ENCODE assay signal across 23 cellular contexts in genomic region chr1:78758493-78758892, GRCh38.
DNase-seq lines count a peak whose midpoint lies in the region; ATAC-seq, FAIRE-seq and TF ChIP-seq lines count a peak whose summit lies in the region.
"Had no signal": no experiment of that assay in that cellular context is flagged by ENCODE, and none has a peak within 500 bp of the region (broad histone marks: within the 10 kb centered on the region; RNA-seq: fewer than 3 reads in every experiment).

No MANE protein-coding gene starts in this region.

- POLR2A ChIA-PET in H1 (lab: Charles Lee; ENCODE audit: partially characterized antibody) = no interaction called here

- no peaks in the 10 kb centered on the region for H3K79me2 ChIP-seq in H1 (ENCODE audit: control insufficient read depth in 1 of 2, insufficient read depth in 2 of 2, low read length in 2 of 2)

- no peak overlapping the region for H4K5ac ChIP-seq in H1 (ENCODE audit: insufficient read length, low read depth, low read length)

- no peak for TF ChIP-seq EP300 in H1 (IDR thresholded peaks at IDR 0.05; ENCODE audit: borderline replicate concordance in 1 of 2, low read depth in 2 of 2, low read length in 2 of 2)

- H2BK12ac ChIP-seq in H1 (ENCODE audit: low read depth, low read length) = no peak overlapping the region

- peak; percentile 38 for FAIRE-seq in D721Med (lab: Jason Lieb, UNC)
- no peak for FAIRE-seq in H1 (lab: Jason Lieb, UNC)
- FAIRE-seq: A549, H54 had no signal

- H3K36me3 ChIP-seq in H1 (ENCODE audit: control insufficient read depth in 2 of 4, insufficient read depth in 4 of 4, low read length in 3 of 4) (no peaks in the 10 kb centered on the region), neuron (ENCODE audit: insufficient read depth, low read length) (no peaks in the 10 kb centered on the region)
- H3K36me3 ChIP-seq: Peyer's patch had no signal

- no peak overlapping the region for H3K56ac ChIP-seq in H1 (replicated peaks; ENCODE audit: insufficient read length, low read depth, low read length)

- H2BK20ac ChIP-seq in H1 (ENCODE audit: low read length) = no peak overlapping the region

- 96% methylated on average over 4 of the region's 4 CpGs; no CpG with 5 or more reads in 1 of the 2 experiments for WGBS in H1 (ENCODE audit: extremely low coverage in 1 of 2, insufficient coverage in 1 of 2, insufficient read length in 1 of 2, insufficient replicate concordance in 2 of 2, low coverage in 1 of 2, low lambda C conversion rate in 2 of 2, missing lambda C conversion rate in 1 of 2), 2 experiments

- no peak overlapping the region for H4K91ac ChIP-seq in H1 (replicated peaks; ENCODE audit: insufficient read length, low read length)

- H3K14ac ChIP-seq in H1 (ENCODE audit: insufficient read length) = no peak overlapping the region

- DNase-seq in D721Med (ENCODE audit: insufficient read length, low spot score) (no peak), H4 (ENCODE audit: low spot score) (peak; percentile 34), H1 (ENCODE audit: low read depth in 1 of 2, low spot score in 2 of 2) (no peak), GDM1 (lab: John Stamatoyannopoulos, UW) (no peak)
- DNase-seq: AML-193; C1 segment of cervical spinal cord; Caco-2; CD4-positive, alpha-beta memory T cell; NCI-H1048; NCI-H1417; NCI-H1694; NCI-H2029 treated with DMSO at 0.1 percent for 48 hours; NCI-H2171 treated with DMSO at 0.1 percent for 48 hours; NCI-H345; NCI-H526; Peyer's patch; SHP77 treated with DMSO at 0.1 percent for 48 hours; T-helper 1 cell had no signal

- H2BK120ac ChIP-seq in H1 (replicated peaks; ENCODE audit: low read depth, low read length) = no peak overlapping the region

- ATAC-seq in HG02970 (IDR thresholded peaks at IDR 0.05; ENCODE audit: low FRiP score, unreplicated experiment) = no peak
- ATAC-seq in HG02759 (IDR thresholded peaks at IDR 0.05; ENCODE audit: unreplicated experiment) = no peak
- ATAC-seq: A549 had no signal

- CTCF ChIA-PET in H1 (lab: Charles Lee; ENCODE audit: partially characterized antibody) = no interaction called here

- H3K4me1 ChIP-seq in H1 (replicated peaks in 1 of 4; ENCODE audit: control insufficient read depth in 3 of 4, insufficient read depth in 4 of 4, low read length in 3 of 4) (no peaks in the 10 kb centered on the region), neuron (ENCODE audit: insufficient read depth, low read length) (no peaks in the 10 kb centered on the region)
- H3K4me1 ChIP-seq: Caco-2, Peyer's patch had no signal

- H3K9me3 ChIP-seq in H1 (ENCODE audit: insufficient read depth in 2 of 2, low read depth in 1 of 2, low read length in 1 of 2) (no peaks in the 10 kb centered on the region; a peak in 1 of 4 replicates), neuron (ENCODE audit: low read length) (no peaks in the 10 kb centered on the region)
- H3K9me3 ChIP-seq: A549, Caco-2, Peyer's patch had no signal

- no peaks in the 10 kb centered on the region for H3K79me1 ChIP-seq in H1 (ENCODE audit: low read depth, low read length)

- H3K4me3 ChIP-seq in H1 (ENCODE audit: extremely low read depth in 1 of 4, insufficient read depth in 2 of 4, low read depth in 3 of 4, low read length in 4 of 4) = no peak overlapping the region
- H3K4me3 ChIP-seq in neuron (ENCODE audit: low read length) = no peak overlapping the region
- H3K4me3 ChIP-seq: A549, Peyer's patch had no signal

- no peak for TF ChIP-seq RAD21 in H1 (IDR thresholded peaks at IDR 0.05 in 1 of 2, conservative IDR thresholded peaks at IDR 0.05 in 1 of 2; ENCODE audit: low read depth in 2 of 2, low read length in 2 of 2)

- no peak overlapping the region for H2AK5ac ChIP-seq in H1 (ENCODE audit: low read depth, low read length)

- TF ChIP-seq CTCF in D721Med (IDR thresholded peaks at IDR 0.05; ENCODE audit: insufficient read depth, missing control alignments) (no peak), H1 (IDR thresholded peaks at IDR 0.05; ENCODE audit: control extremely low read depth in 1 of 3, insufficient read depth in 1 of 3, low read depth in 1 of 3, low read length in 3 of 3) (no peak)

- H3K18ac ChIP-seq in H1 (ENCODE audit: extremely low read depth, low read length) = no peak overlapping the region

- no peak overlapping the region for H3K27ac ChIP-seq in H1 (ENCODE audit: low read depth, low read length)
- H3K27ac ChIP-seq: A549, Peyer's patch had no signal

- H3K4ac ChIP-seq in H1 (replicated peaks; ENCODE audit: insufficient read length, low read depth, low read length) = no peak overlapping the region

- no peak overlapping the region for H3K23ac ChIP-seq in H1 (ENCODE audit: insufficient read length)

- H2BK5ac ChIP-seq in H1 (ENCODE audit: low read depth, low read length) = no peak overlapping the region

- no peak overlapping the region for H3K9ac ChIP-seq in H1 (replicated peaks in 1 of 4; ENCODE audit: extremely low read depth in 1 of 4, low read depth in 3 of 4, low read length in 3 of 4)

- no peak overlapping the region for H3K4me2 ChIP-seq in H1 (ENCODE audit: insufficient read depth in 1 of 2, low read depth in 2 of 2, low read length in 2 of 2)
- H3K4me2 ChIP-seq: A549 had no signal

- no peaks in the 10 kb centered on the region for H3K23me2 ChIP-seq in H1 (ENCODE audit: low read depth, low read length)

- H3K27me3 ChIP-seq in H1 (replicated peaks in 1 of 4; ENCODE audit: control insufficient read depth in 3 of 4, extremely low read depth in 1 of 4, insufficient read depth in 3 of 4, low read length in 3 of 4) = no peaks in the 10 kb centered on the region
- no peaks in the 10 kb centered on the region for H3K27me3 ChIP-seq in neuron (ENCODE audit: insufficient read depth, low read length)
- H3K27me3 ChIP-seq: Peyer's patch had no signal

- H4K20me1 ChIP-seq in H1 (replicated peaks in 1 of 2; ENCODE audit: control insufficient read depth in 1 of 2, insufficient read depth in 2 of 2, low read length in 2 of 2) = no peaks in the 10 kb centered on the region

- no peak overlapping the region for H4K8ac ChIP-seq in H1 (ENCODE audit: extremely low read depth, insufficient read depth, low read length)

- H2AFZ ChIP-seq in H1 (ENCODE audit: low read length) (0 out of 2 replicates have a peak overlapping the region, but pooled peaks have one; percentile 1), neuron (ENCODE audit: low read depth, low read length) (peak overlapping the region; percentile 26)

- no peak overlapping the region for H2BK15ac ChIP-seq in H1 (ENCODE audit: low read length)

- no peak for TF ChIP-seq POLR2A in H1 (IDR thresholded peaks at IDR 0.05; ENCODE audit: control extremely low read depth in 1 of 2, low read depth in 2 of 2, low read length in 2 of 2)

TF ChIP-seq in H1, 55 proteins besides CTCF, POLR2A, EP300 and RAD21 (continues in another document):
- TF ChIP-seq E2F6 (IDR thresholded peaks at IDR 0.05) = no peak
- no peak for TF ChIP-seq USF2 (IDR thresholded peaks at IDR 0.05; ENCODE audit: low read length)
- TF ChIP-seq SUZ12 (IDR thresholded peaks at IDR 0.05; ENCODE audit: low read length) = no peak
